Comparison of ENCODE assay signal across 1 cellular context in genomic region chr3:46477756-46478155, GRCh38.
TF ChIP-seq lines count a peak whose summit lies in the region.

No MANE protein-coding gene starts in this region.

TF ChIP-seq in GM23338, 12 proteins besides CTCF, POLR2A, EP300 and RAD21 (continued from another document):
- TF ChIP-seq JUNB (IDR thresholded peaks at IDR 0.05; ENCODE audit: unreplicated experiment), result no peak
- TF ChIP-seq CREB1 (CRISPR knock-in tag; IDR thresholded peaks at IDR 0.05; ENCODE audit: low read depth), result no peak
- no peak for TF ChIP-seq ZNF331 (CRISPR knock-in tag; IDR thresholded peaks at IDR 0.05; ENCODE audit: low read depth)
- no peak for TF ChIP-seq ETS1 (IDR thresholded peaks at IDR 0.05)
- no peak for TF ChIP-seq REST (IDR thresholded peaks at IDR 0.05; ENCODE audit: unreplicated experiment)
- no peak for TF ChIP-seq POLR2AphosphoS5 (IDR thresholded peaks at IDR 0.05; ENCODE audit: low read depth)
- TF ChIP-seq STAT1 (IDR thresholded peaks at IDR 0.05; ENCODE audit: unreplicated experiment), result no peak
- no peak for TF ChIP-seq EZH2 (IDR thresholded peaks at IDR 0.05; ENCODE audit: low read depth, unreplicated experiment)
- TF ChIP-seq ZNF114 (CRISPR knock-in tag; IDR thresholded peaks at IDR 0.05), result no peak
- TF ChIP-seq NANOG (IDR thresholded peaks at IDR 0.05; ENCODE audit: borderline replicate concordance), result no peak
TF ChIP-seq in GM23338: peak in this region for 0.
